10 cellular contexts compared by ENCODE assay signal in genomic region chr10:125152646-125153368, GRCh38. TPM values are rescaled to one million over a fixed set of nuclear protein-coding genes. Genes with fewer than 3 reads are reported as not detected.
DNase-seq lines count a peak whose midpoint lies in the region; ATAC-seq and TF ChIP-seq lines count a peak whose summit lies in the region.
"Had no signal": no experiment of that assay in that cellular context is flagged by ENCODE, and none has a peak within 500 bp of the region (broad histone marks: within the 10 kb centered on the region; RNA-seq: fewer than 3 reads in every experiment).

No MANE protein-coding gene starts in this region.

- H3K36me3 ChIP-seq in NT2/D1 (ENCODE audit: insufficient read depth, insufficient read length, low read length) (peaks cover 27% of the 10 kb centered on the region), esophagus (ENCODE audit: control insufficient read depth in 2 of 2, insufficient read depth in 2 of 2, low read length in 1 of 2) (no peaks in the 10 kb centered on the region), transverse colon (no peaks in the 10 kb centered on the region)

- H3K9me3 ChIP-seq in NT2/D1 (ENCODE audit: insufficient read depth, low read length) (no peaks in the 10 kb centered on the region), esophagus (ENCODE audit: control insufficient read depth in 2 of 2, insufficient read depth in 1 of 2, low read depth in 1 of 2, low read length in 1 of 2) (no peaks in the 10 kb centered on the region), transverse colon (no peaks in the 10 kb centered on the region)

- peak overlapping the region; percentile 89 for H3K27ac Mint-ChIP-seq in mesothelial cell of epicardium
- H3K27ac Mint-ChIP-seq: stimulated activated effector memory CD8-positive, alpha-beta T cell treated with anti-CD3 and anti-CD28 coated beads, Interleukin-12 subunit alpha, Interleukin-12 subunit beta, amount 100 ng/mL, for 72 hours had no signal

- H3K9me3 Mint-ChIP-seq in mesothelial cell of epicardium: no peaks in the 10 kb centered on the region
- H3K9me3 Mint-ChIP-seq: stimulated activated effector memory CD8-positive, alpha-beta T cell treated with anti-CD3 and anti-CD28 coated beads, Interleukin-12 subunit alpha, Interleukin-12 subunit beta, amount 100 ng/mL, for 72 hours had no signal

- H3K9ac ChIP-seq in NT2/D1 (ENCODE audit: insufficient read length, low read depth): peak overlapping the region; percentile 50

- 36 to 49% methylated on average over 16 of the region's 16 CpGs for WGBS in esophagus, 2 donors
- WGBS in transverse colon (ENCODE audit: low coverage in 1 of 2), 2 donors: 41 to 42% methylated on average over 6 to 10 of the region's 16 CpGs

- in situ Hi-C loops in transverse colon (cut with MboI; ENCODE audit: low pct_ligation_motif_present in 1 of 4, low pct_unique_long_range_greater_than_20kb in 1 of 4, low sequenced_read_pairs in 3 of 4): loop anchor here in 1 of 4 donors (25.0 kb wide), 1 partner anchor 91 kb away; no protein-coding TSS in a partner anchor

- peak overlapping the region; percentile 52 for H3K4me3 Mint-ChIP-seq in mesothelial cell of epicardium
- H3K4me3 Mint-ChIP-seq: stimulated activated effector memory CD8-positive, alpha-beta T cell treated with anti-CD3 and anti-CD28 coated beads, Interleukin-12 subunit alpha, Interleukin-12 subunit beta, amount 100 ng/mL, for 72 hours had no signal

- TF ChIP-seq CTCF in mesothelial cell of epicardium (IDR thresholded peaks at IDR 0.05; ENCODE audit: unreplicated experiment) (no peak), transverse colon (IDR thresholded peaks at IDR 0.05) (no peak)

- H3K4me1 Mint-ChIP-seq in mesothelial cell of epicardium: peaks cover 85% of the 10 kb centered on the region
- H3K4me1 Mint-ChIP-seq: stimulated activated effector memory CD8-positive, alpha-beta T cell treated with anti-CD3 and anti-CD28 coated beads, Interleukin-12 subunit alpha, Interleukin-12 subunit beta, amount 100 ng/mL, for 72 hours had no signal

- H3K4me1 ChIP-seq in NT2/D1 (ENCODE audit: insufficient read depth, insufficient read length) (peaks cover 35% of the 10 kb centered on the region), esophagus (ENCODE audit: control insufficient read depth in 2 of 2, insufficient read depth in 2 of 2, low read length in 1 of 2) (peaks cover 9 to 37% of the 10 kb centered on the region in 2 donors), transverse colon (peaks cover 47 to 99% (median 90%) of the 10 kb centered on the region in 4 donors)

- DNase-seq in NT2/D1 (ENCODE audit: low read depth, low spot score) (no peak), mesothelial cell of epicardium (ENCODE audit: low spot score in 2 of 2, unreplicated experiment in 2 of 2) (no peak), transverse colon (peak; percentile 74), SIG-M5 treated with dmso at 0.1 percent for 504 hours (lab: John Stamatoyannopoulos, UW; ENCODE audit: unreplicated experiment) (no peak)
- DNase-seq: activated CD4-positive, CD25-positive, alpha-beta regulatory T cell treated with anti-CD3 and anti-CD28 coated beads, Interleukin-2, amount 50 U/mL, for 72 hours; KG1 had no signal

- intact Hi-C loops in transverse colon (cut with DNase I; ENCODE audit: low total_unique reads): no loop called here

- H3K36me3 Mint-ChIP-seq in mesothelial cell of epicardium: peaks cover 2% of the 10 kb centered on the region
- H3K36me3 Mint-ChIP-seq: stimulated activated effector memory CD8-positive, alpha-beta T cell treated with anti-CD3 and anti-CD28 coated beads, Interleukin-12 subunit alpha, Interleukin-12 subunit beta, amount 100 ng/mL, for 72 hours had no signal

- no peak for ATAC-seq in GM18505 (IDR thresholded peaks at IDR 0.05; ENCODE audit: unreplicated experiment)
- ATAC-seq in GM19328 (IDR thresholded peaks at IDR 0.05; ENCODE audit: unreplicated experiment): no peak
- ATAC-seq: stimulated activated effector memory CD8-positive, alpha-beta T cell treated with anti-CD3 and anti-CD28 coated beads, Interleukin-12 subunit alpha, Interleukin-12 subunit beta, amount 100 ng/mL, for 72 hours had no signal

- H3K27me3 Mint-ChIP-seq in mesothelial cell of epicardium (ENCODE audit: low read depth): no peaks in the 10 kb centered on the region

- TF ChIP-seq EP300 in transverse colon (IDR thresholded peaks at IDR 0.05; ENCODE audit: low read depth): no peak

- no peak overlapping the region for H3K4me3 ChIP-seq in NT2/D1 (ENCODE audit: insufficient read length, low read depth)
- peak overlapping the region in 1 of 2 donors; percentile 50 for H3K4me3 ChIP-seq in esophagus (ENCODE audit: low read depth in 1 of 2, low read length in 2 of 2)
- H3K4me3 ChIP-seq in transverse colon: peak overlapping the region in 2 of 4 donors; percentile 28 to 51

- no peaks in the 10 kb centered on the region for H3K27me3 ChIP-seq in NT2/D1 (ENCODE audit: insufficient read depth, insufficient read length)
- H3K27me3 ChIP-seq in esophagus (ENCODE audit: control insufficient read depth in 1 of 2, insufficient read depth in 2 of 2, low read length in 2 of 2): no peaks in the 10 kb centered on the region
- no peaks in the 10 kb centered on the region for H3K27me3 ChIP-seq in transverse colon

- peak overlapping the region; percentile 9 to 68 for H3K27ac ChIP-seq in esophagus (ENCODE audit: low read depth in 2 of 2, low read length in 1 of 2)
- H3K27ac ChIP-seq in transverse colon: peak overlapping the region; percentile 98 to 99 (median 99)

- TF ChIP-seq POLR2A in transverse colon (IDR thresholded peaks at IDR 0.05) (peak; percentile 22), GM18505 (IDR thresholded peaks at IDR 0.05; ENCODE audit: borderline replicate concordance, extremely low read depth, insufficient read depth, insufficient read length) (no peak)

RNA-seq across cellular contexts. Expression of gene CTBP2, which starts 7.6 kb away (rescaled TPM):
- 10 to 100 TPM; 15.4 to 33.3 TPM for polyA plus RNA-seq in esophagus
- total RNA-seq in mesothelial cell of epicardium: 115 to 122 TPM (median 121 TPM) in 3 replicates
- total RNA-seq in transverse colon: 100 to 1,000 TPM in 1 of 4 donors, 10 to 100 TPM in 3; 71.9 to 247 (median 98.4) TPM
